Comparison of ENCODE assay signal across 9 cellular contexts in genomic region chr11:93524173-93524536, GRCh38. TPM values are rescaled to one million over a fixed set of nuclear protein-coding genes. Genes with fewer than 3 reads are reported as not detected.
DNase-seq lines count a peak whose midpoint lies in the region; ATAC-seq and TF ChIP-seq lines count a peak whose summit lies in the region.
"Had no signal": no experiment of that assay in that cellular context is flagged by ENCODE, and none has a peak within 500 bp of the region (broad histone marks: within the 10 kb centered on the region; RNA-seq: fewer than 3 reads in every experiment).

No MANE protein-coding gene starts in this region.

- no peak for ATAC-seq in CD8-positive, alpha-beta T cell
- ATAC-seq in GM19043 (IDR thresholded peaks at IDR 0.05; ENCODE audit: low read depth, unreplicated experiment) (peak; percentile 36), HG03025 (IDR thresholded peaks at IDR 0.05; ENCODE audit: low FRiP score, unreplicated experiment) (peak; percentile 42)

- CTCF ChIA-PET in CD8-positive, alpha-beta T cell (lab: Charles Lee), result no interaction called here

- no peaks in the 10 kb centered on the region for H3K27me3 ChIP-seq in CD8-positive, alpha-beta T cell (ENCODE audit: insufficient read depth, low read length)

- no peak overlapping the region for H3K27ac ChIP-seq in CD8-positive, alpha-beta T cell (ENCODE audit: low read depth, low read length)

- peak overlapping the region; percentile 13 for H3K4me3 Mint-ChIP-seq in CD8-positive, alpha-beta T cell
- H3K4me3 Mint-ChIP-seq in activated T-helper 2 cell treated with anti-CD3 and anti-CD28 coated beads, Interferon-gamma antibody, Interleukin-2, Interleukin-4, amounts not matched to agents 10 μg/mL and 5 μg/mL and 100 μg/mL, durations not matched to agents 14 hours and 24 hours and 36 hours (ENCODE audit: low read depth), result peak overlapping the region; percentile 48

- no peak for TF ChIP-seq CTCF in CD8-positive, alpha-beta T cell (IDR thresholded peaks at IDR 0.05)

- no peaks in the 10 kb centered on the region for H3K9me3 ChIP-seq in CD8-positive, alpha-beta T cell (ENCODE audit: low read length)

- no peak for DNase-seq in CD8-positive, alpha-beta T cell
- DNase-seq in activated T-helper 2 cell treated with anti-CD3 and anti-CD28 coated beads, Interferon-gamma antibody, Interleukin-2, Interleukin-4, amounts not matched to agents 10 μg/mL and 5 μg/mL and 100 μg/mL, durations not matched to agents 14 hours and 24 hours and 36 hours (ENCODE audit: low spot score), result no peak
- DNase-seq in stimulated activated CD4-positive, alpha-beta T cell treated with anti-CD3 and anti-CD28 coated beads, Interleukin-4, amount 100 ng/mL, for 4 hours, result no peak
- DNase-seq in globus pallidus (ENCODE audit: low spot score) (no peak), NCI-H2081 (lab: John Stamatoyannopoulos, UW) (no peak), amniotic stem cell (lab: John Stamatoyannopoulos, UW) (no peak)
- DNase-seq: NCI-H226 had no signal

- no peaks in the 10 kb centered on the region for H3K27me3 Mint-ChIP-seq in CD8-positive, alpha-beta T cell (ENCODE audit: low read depth)
- no peaks in the 10 kb centered on the region for H3K27me3 Mint-ChIP-seq in activated T-helper 2 cell treated with anti-CD3 and anti-CD28 coated beads, Interferon-gamma antibody, Interleukin-2, Interleukin-4, amounts not matched to agents 10 μg/mL and 5 μg/mL and 100 μg/mL, durations not matched to agents 14 hours and 24 hours and 36 hours (ENCODE audit: low read depth)

- no peak overlapping the region for H3K27ac Mint-ChIP-seq in CD8-positive, alpha-beta T cell
- H3K27ac Mint-ChIP-seq in activated T-helper 2 cell treated with anti-CD3 and anti-CD28 coated beads, Interferon-gamma antibody, Interleukin-2, Interleukin-4, amounts not matched to agents 10 μg/mL and 5 μg/mL and 100 μg/mL, durations not matched to agents 14 hours and 24 hours and 36 hours, result peak overlapping the region; percentile 80

- no peaks in the 10 kb centered on the region for H3K36me3 Mint-ChIP-seq in CD8-positive, alpha-beta T cell
- H3K36me3 Mint-ChIP-seq in activated T-helper 2 cell treated with anti-CD3 and anti-CD28 coated beads, Interferon-gamma antibody, Interleukin-2, Interleukin-4, amounts not matched to agents 10 μg/mL and 5 μg/mL and 100 μg/mL, durations not matched to agents 14 hours and 24 hours and 36 hours (ENCODE audit: low read depth), result peaks cover 19% of the 10 kb centered on the region

- no peaks in the 10 kb centered on the region for H3K36me3 ChIP-seq in CD8-positive, alpha-beta T cell (ENCODE audit: insufficient read depth, low read length)

- H3K4me1 ChIP-seq in CD8-positive, alpha-beta T cell (ENCODE audit: insufficient read depth, low read length), result no peaks in the 10 kb centered on the region

- intact Hi-C loops in CD8-positive, alpha-beta T cell (cut with DNase I, micrococcal nuclease), result no loop called here
- intact Hi-C loops in activated T-helper 2 cell treated with anti-CD3 and anti-CD28 coated beads, Interferon-gamma antibody, Interleukin-2, Interleukin-4, amounts not matched to agents 10 μg/mL and 5 μg/mL and 100 μg/mL, durations not matched to agents 14 hours and 24 hours and 36 hours (cut with micrococcal nuclease), result loop anchor here (1.0 kb wide), 1 partner anchor 8 kb away; no protein-coding TSS in a partner anchor

- POLR2A ChIA-PET in CD8-positive, alpha-beta T cell (lab: Charles Lee), result no interaction called here

- H3K4me1 Mint-ChIP-seq in CD8-positive, alpha-beta T cell (ENCODE audit: low read depth), result peaks cover 25% of the 10 kb centered on the region
- H3K4me1 Mint-ChIP-seq in activated T-helper 2 cell treated with anti-CD3 and anti-CD28 coated beads, Interferon-gamma antibody, Interleukin-2, Interleukin-4, amounts not matched to agents 10 μg/mL and 5 μg/mL and 100 μg/mL, durations not matched to agents 14 hours and 24 hours and 36 hours (ENCODE audit: low read depth), result peaks cover 90% of the 10 kb centered on the region

- no peak overlapping the region for H3K4me3 ChIP-seq in CD8-positive, alpha-beta T cell (ENCODE audit: low read depth, low read length)

- H3K9me3 Mint-ChIP-seq in CD8-positive, alpha-beta T cell, result no peaks in the 10 kb centered on the region
- H3K9me3 Mint-ChIP-seq in activated T-helper 2 cell treated with anti-CD3 and anti-CD28 coated beads, Interferon-gamma antibody, Interleukin-2, Interleukin-4, amounts not matched to agents 10 μg/mL and 5 μg/mL and 100 μg/mL, durations not matched to agents 14 hours and 24 hours and 36 hours, result no peaks in the 10 kb centered on the region

RNA-seq across cellular contexts. Expression of gene SMCO4, which starts 19.0 kb away (rescaled TPM):
- total RNA-seq in CD8-positive, alpha-beta T cell, result 1 to 10 TPM in 1 of 2 experiments, not detected in 1; 1.9 TPM
- 40.8 and 41.5 TPM in 2 replicates for total RNA-seq in activated T-helper 2 cell treated with anti-CD3 and anti-CD28 coated beads, Interferon-gamma antibody, Interleukin-2, Interleukin-4, amounts not matched to agents 10 μg/mL and 5 μg/mL and 100 μg/mL, durations not matched to agents 14 hours and 24 hours and 36 hours

Comparison
In these comparisons a context has a peak if more than half of its experiments do, and no peak if none do; other contexts are left out.
1. RNA of gene SMCO4, which starts 19.0 kb away (total RNA-seq): 40.8 to 41.5 TPM in activated T-helper 2 cell treated with anti-CD3 and anti-CD28 coated beads, Interferon-gamma antibody, Interleukin-2, Interleukin-4, amounts not matched to agents 10 μg/mL and 5 μg/mL and 100 μg/mL, durations not matched to agents 14 hours and 24 hours and 36 hours; 1.9 TPM in CD8-positive, alpha-beta T cell; every median in the first group is over 10 times any median in the second.